ENCODE assay signal across 29 cellular contexts in genomic region chr1:166289309-166289708, GRCh38.
DNase-seq lines count a peak whose midpoint lies in the region; ATAC-seq, FAIRE-seq and TF ChIP-seq lines count a peak whose summit lies in the region.
"Had no signal": no experiment of that assay in that cellular context is flagged by ENCODE, and none has a peak within 500 bp of the region (broad histone marks: within the 10 kb centered on the region; RNA-seq: fewer than 3 reads in every experiment).

No MANE protein-coding gene starts in this region.

- whole genome bisulfite sequencing in K562 (ENCODE audit: insufficient coverage, low coverage, missing lambda C conversion rate): 0% methylated on average over 2 of the region's 2 CpGs

- no peak overlapping the region for H2AFZ ChIP-seq in K562 (ENCODE audit: low read depth, low read length)

- no peaks in the 10 kb centered on the region for H4K20me1 ChIP-seq in K562 (replicated peaks; ENCODE audit: control insufficient read depth, insufficient read depth, low read length)
- H4K20me1 ChIP-seq: BLaER1; BLaER1 treated with 17β-estradiol and CSF1 and Interleukin-3, amounts not matched to agents 10 nM and 100 nM had no signal

- no peak for TF ChIP-seq CTCF in K562 (IDR thresholded peaks at IDR 0.05 in 2 of 3, conservative IDR thresholded peaks at IDR 0.05 in 1 of 3; ENCODE audit: insufficient read depth in 2 of 3, low read depth in 1 of 3, low read length in 3 of 3)

- no peak for TF ChIP-seq RAD21 in K562 (CRISPR knock-in tag; conservative IDR thresholded peaks at IDR 0.05 in 1 of 2, IDR thresholded peaks at IDR 0.05 in 1 of 2)

- ATAC-seq in K562: no peak
- ATAC-seq: A549; CD8-positive, alpha-beta T cell had no signal

- no peak for DNase-seq in K562 (ENCODE audit: extremely low read depth in 1 of 4, low spot score in 3 of 4)
- DNase-seq in A172 (ENCODE audit: low spot score): no peak
- DNase-seq: 8988T; ACHN; AML-193; BE2C; C1 segment of cervical spinal cord; Caco-2; Calu3; CD4-positive, alpha-beta memory T cell; CD4-positive, alpha-beta T cell; CD4-positive, CD25-positive, alpha-beta regulatory T cell; CD8-positive, alpha-beta memory T cell; CD8-positive, alpha-beta T cell; COR-L47; DMS 273 treated with DMSO at 0.1 percent for 48 hours; DMS153; DMS53; DMS79; DMS79 treated with DMSO at 0.1 percent for 48 hours; DND-41; EL had no signal

- no peak overlapping the region for H3K4me2 ChIP-seq in K562 (ENCODE audit: insufficient read depth, low read length)
- H3K4me2 ChIP-seq: A549; BLaER1; BLaER1 treated with 17β-estradiol and CSF1 and Interleukin-3, amounts not matched to agents 10 nM and 100 nM had no signal

- H3K4me3 ChIP-seq in K562: no peak overlapping the region
- H3K4me3 ChIP-seq: A549; BLaER1; BLaER1 treated with 17β-estradiol and CSF1 and Interleukin-3, amounts not matched to agents 10 nM and 100 nM had no signal

- in situ Hi-C loops in K562 (cut with MboI): no loop called here

- H3K4me1 ChIP-seq in K562 (replicated peaks in 1 of 2; ENCODE audit: control insufficient read depth in 2 of 2, insufficient read depth in 2 of 2, low read length in 2 of 2): no peaks in the 10 kb centered on the region
- H3K4me1 ChIP-seq: A549; BLaER1; BLaER1 treated with 17β-estradiol and CSF1 and Interleukin-3, amounts not matched to agents 10 nM and 100 nM; Caco-2 had no signal

- no peaks in the 10 kb centered on the region for H3K79me2 ChIP-seq in K562 (ENCODE audit: control insufficient read depth, insufficient read depth, low read length)

- CTCF ChIA-PET in K562 (lab: Yijun Ruan, JAX; ENCODE audit: low intra/inter-chr PET ratio): no interaction called here

- no peak for TF ChIP-seq EP300 in K562 (IDR thresholded peaks at IDR 0.05; ENCODE audit: low read length)

- H3K9ac ChIP-seq in K562 (ENCODE audit: insufficient read depth in 1 of 2, low read depth in 2 of 2, low read length in 2 of 2): no peak overlapping the region
- H3K9ac ChIP-seq: BLaER1; BLaER1 treated with 17β-estradiol and CSF1 and Interleukin-3, amounts not matched to agents 10 nM and 100 nM had no signal

- no peaks in the 10 kb centered on the region for H3K27me3 ChIP-seq in K562 (ENCODE audit: control insufficient read depth in 2 of 2, insufficient read depth in 2 of 2, low read length in 2 of 2)
- H3K27me3 ChIP-seq: BE2C; BLaER1; BLaER1 treated with 17β-estradiol and CSF1 and Interleukin-3, amounts not matched to agents 10 nM and 100 nM had no signal

- H3K36me3 ChIP-seq in K562 (ENCODE audit: control insufficient read depth, insufficient read depth, low read length): no peaks in the 10 kb centered on the region
- H3K36me3 ChIP-seq: BE2C; BLaER1; BLaER1 treated with 17β-estradiol and CSF1 and Interleukin-3, amounts not matched to agents 10 nM and 100 nM had no signal

- no peaks in the 10 kb centered on the region for H3K9me3 ChIP-seq in K562 (replicated peaks; ENCODE audit: control insufficient read depth, insufficient read depth, low read depth, low read length)
- H3K9me3 ChIP-seq: A549, BE2C, BLaER1, Caco-2 had no signal

- H3K9me1 ChIP-seq in K562 (ENCODE audit: control insufficient read depth, insufficient read depth, low read length): no peaks in the 10 kb centered on the region

- no peak overlapping the region for H3K27ac ChIP-seq in K562 (ENCODE audit: extremely low read depth, low read depth, low read length)
- H3K27ac ChIP-seq: 22Rv1; A549; BLaER1; BLaER1 treated with 17β-estradiol and CSF1 and Interleukin-3, amounts not matched to agents 10 nM and 100 nM; C4-2B had no signal

- FAIRE-seq in K562 (lab: Jason Lieb, UNC): no peak
- FAIRE-seq: A204.1, A549, D721Med had no signal

- POLR2A ChIA-PET in K562 (lab: Yijun Ruan, JAX): no interaction called here

- no peak for TF ChIP-seq POLR2A in K562 (conservative IDR thresholded peaks at IDR 0.05)

- BruUV-seq in K562 (replicated peaks; lab: Mats Ljungman, UMichigan): no TSS peak

- intact Hi-C loops in K562 (cut with micrococcal nuclease): no loop called here

TF ChIP-seq in K562, 482 proteins besides CTCF, POLR2A, EP300 and RAD21:
- peak; percentile 70 for TF ChIP-seq RBM25 (IDR thresholded peaks at IDR 0.05; ENCODE audit: low read depth, low read length, severe bottlenecking)
- TF ChIP-seq E2F5 (CRISPR knock-in tag; IDR thresholded peaks at IDR 0.05): no peak
- TF ChIP-seq ZFP36 (IDR thresholded peaks at IDR 0.05; ENCODE audit: low read depth, low read length, partially characterized antibody): peak; percentile 86
- no peak for TF ChIP-seq EHMT2 (IDR thresholded peaks at IDR 0.05)
- no peak for TF ChIP-seq CREB5 (CRISPR knock-in tag; IDR thresholded peaks at IDR 0.05)
